Comparison of ENCODE assay signal across 1 cellular context in genomic region chr11:34405079-34405858, GRCh38.
TF ChIP-seq lines count a peak whose summit lies in the region.

No MANE protein-coding gene starts in this region.

TF ChIP-seq in GM23338, 12 proteins besides CTCF, POLR2A, EP300 and RAD21 (continued from another document):
- TF ChIP-seq REST (IDR thresholded peaks at IDR 0.05; ENCODE audit: unreplicated experiment) (no peak), STAT1 (IDR thresholded peaks at IDR 0.05; ENCODE audit: unreplicated experiment) (no peak)
